1 cellular context compared by ENCODE assay signal in the genomic region with DNA sequence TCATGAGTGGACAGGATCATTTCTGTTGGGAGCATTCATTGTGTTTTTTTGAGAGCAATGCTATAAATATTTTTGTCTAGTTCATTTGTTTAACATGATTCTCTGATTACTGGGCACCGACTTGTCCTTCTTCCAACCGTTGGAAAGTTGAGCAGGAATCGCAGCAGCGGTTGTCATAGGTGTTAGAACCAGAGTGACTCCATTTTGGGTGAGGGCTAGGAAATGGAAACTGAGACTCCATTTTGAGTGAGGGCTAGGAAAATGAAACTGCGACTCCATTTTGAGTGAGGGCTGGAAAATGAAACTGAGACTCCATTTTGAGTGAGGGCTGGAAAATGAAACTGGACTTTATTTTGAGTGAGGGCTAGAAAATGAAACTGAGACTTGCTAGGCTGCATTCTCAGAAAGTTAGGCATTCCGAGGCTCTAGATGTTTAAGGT.
A peak's percentile ranks its signal among the peaks of the same experiment; 100 is the strongest.
TF ChIP-seq lines count a peak whose summit lies in the region.

No MANE protein-coding gene starts in this region.

TF ChIP-seq in K562, 482 proteins besides CTCF, POLR2A, EP300 and RAD21 (continued from another document and continues in another):
- TF ChIP-seq, protein P1, sequence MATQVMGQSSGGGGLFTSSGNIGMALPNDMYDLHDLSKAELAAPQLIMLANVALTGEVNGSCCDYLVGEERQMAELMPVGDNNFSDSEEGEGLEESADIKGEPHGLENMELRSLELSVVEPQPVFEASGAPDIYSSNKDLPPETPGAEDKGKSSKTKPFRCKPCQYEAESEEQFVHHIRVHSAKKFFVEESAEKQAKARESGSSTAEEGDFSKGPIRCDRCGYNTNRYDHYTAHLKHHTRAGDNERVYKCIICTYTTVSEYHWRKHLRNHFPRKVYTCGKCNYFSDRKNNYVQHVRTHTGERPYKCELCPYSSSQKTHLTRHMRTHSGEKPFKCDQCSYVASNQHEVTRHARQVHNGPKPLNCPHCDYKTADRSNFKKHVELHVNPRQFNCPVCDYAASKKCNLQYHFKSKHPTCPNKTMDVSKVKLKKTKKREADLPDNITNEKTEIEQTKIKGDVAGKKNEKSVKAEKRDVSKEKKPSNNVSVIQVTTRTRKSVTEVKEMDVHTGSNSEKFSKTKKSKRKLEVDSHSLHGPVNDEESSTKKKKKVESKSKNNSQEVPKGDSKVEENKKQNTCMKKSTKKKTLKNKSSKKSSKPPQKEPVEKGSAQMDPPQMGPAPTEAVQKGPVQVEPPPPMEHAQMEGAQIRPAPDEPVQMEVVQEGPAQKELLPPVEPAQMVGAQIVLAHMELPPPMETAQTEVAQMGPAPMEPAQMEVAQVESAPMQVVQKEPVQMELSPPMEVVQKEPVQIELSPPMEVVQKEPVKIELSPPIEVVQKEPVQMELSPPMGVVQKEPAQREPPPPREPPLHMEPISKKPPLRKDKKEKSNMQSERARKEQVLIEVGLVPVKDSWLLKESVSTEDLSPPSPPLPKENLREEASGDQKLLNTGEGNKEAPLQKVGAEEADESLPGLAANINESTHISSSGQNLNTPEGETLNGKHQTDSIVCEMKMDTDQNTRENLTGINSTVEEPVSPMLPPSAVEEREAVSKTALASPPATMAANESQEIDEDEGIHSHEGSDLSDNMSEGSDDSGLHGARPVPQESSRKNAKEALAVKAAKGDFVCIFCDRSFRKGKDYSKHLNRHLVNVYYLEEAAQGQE (CRISPR knock-in tag; IDR thresholded peaks at IDR 0.05; ENCODE audit: low read depth), result peak; percentile 84; the same call in 1 of the 2 replicates
- TF ChIP-seq HEY1 (CRISPR knock-in tag; IDR thresholded peaks at IDR 0.05; ENCODE audit: borderline replicate concordance) (peak; percentile 96), ZNF140 (CRISPR knock-in tag; IDR thresholded peaks at IDR 0.05) (peak; percentile 69; the same call in 1 of the 2 replicates), ZNF324 (CRISPR knock-in tag; IDR thresholded peaks at IDR 0.05) (peak; percentile 71; the same call in 1 of the 2 replicates), ILK (tag; IDR thresholded peaks at IDR 0.05; ENCODE audit: borderline replicate concordance, low read depth) (peak; percentile 93), ZSCAN29 (IDR thresholded peaks at IDR 0.05) (no peak), L3MBTL2 (IDR thresholded peaks at IDR 0.05) (peak; percentile 70), THAP7 (CRISPR knock-in tag; IDR thresholded peaks at IDR 0.05) (peak; percentile 63; the same call in 1 of the 2 replicates), ZNF445 (CRISPR knock-in tag; IDR thresholded peaks at IDR 0.05; ENCODE audit: low read depth) (peak; percentile 97), MAFF (IDR thresholded peaks at IDR 0.05; ENCODE audit: low read length) (no peak), ZNF318 (IDR thresholded peaks at IDR 0.05; ENCODE audit: borderline replicate concordance in 1 of 2, low read depth in 1 of 2) (peak in 1 of 2 experiments; percentile 70; a peak in 2 of 4 replicates), MCM7 (IDR thresholded peaks at IDR 0.05) (no peak), HOMEZ (CRISPR knock-in tag; IDR thresholded peaks at IDR 0.05) (peak; percentile 95), TCF15 (CRISPR knock-in tag; IDR thresholded peaks at IDR 0.05) (peak; percentile 86; the same call in 1 of the 2 replicates), BACH1 (tag; IDR thresholded peaks at IDR 0.05) (peak; percentile 99), ZNF717 (CRISPR knock-in tag; IDR thresholded peaks at IDR 0.05) (peak; percentile 75; the same call in 1 of the 2 replicates), ZNF12 (CRISPR knock-in tag; IDR thresholded peaks at IDR 0.05) (no peak), DDX20 (tag; IDR thresholded peaks at IDR 0.05; ENCODE audit: low read depth) (peak; percentile 99), ELF4 (CRISPR knock-in tag; IDR thresholded peaks at IDR 0.05) (peak; percentile 99), JUND (IDR thresholded peaks at IDR 0.05; ENCODE audit: borderline replicate concordance, low read depth, low read length) (no peak), JUND (tag; IDR thresholded peaks at IDR 0.05; ENCODE audit: borderline replicate concordance, low read depth, low read length) (peak; percentile 89; the same call in 2 of the 3 replicates), PTTG1 (tag; IDR thresholded peaks at IDR 0.05; ENCODE audit: low read depth) (peak; percentile 99), EHMT2 (IDR thresholded peaks at IDR 0.05) (peak; percentile 76), XRCC3 (IDR thresholded peaks at IDR 0.05) (no peak), CEBPG (CRISPR knock-in tag; IDR thresholded peaks at IDR 0.05) (no peak), CEBPG (tag; conservative IDR thresholded peaks at IDR 0.05 in 1 of 2, IDR thresholded peaks at IDR 0.05 in 1 of 2) (peak in 1 of 2 experiments; percentile 53; a peak in 1 of 4 replicates), ZNF830 (CRISPR knock-in tag; IDR thresholded peaks at IDR 0.05) (peak; percentile 86; the same call in 1 of the 2 replicates)
- TF ChIP-seq, protein P2, sequence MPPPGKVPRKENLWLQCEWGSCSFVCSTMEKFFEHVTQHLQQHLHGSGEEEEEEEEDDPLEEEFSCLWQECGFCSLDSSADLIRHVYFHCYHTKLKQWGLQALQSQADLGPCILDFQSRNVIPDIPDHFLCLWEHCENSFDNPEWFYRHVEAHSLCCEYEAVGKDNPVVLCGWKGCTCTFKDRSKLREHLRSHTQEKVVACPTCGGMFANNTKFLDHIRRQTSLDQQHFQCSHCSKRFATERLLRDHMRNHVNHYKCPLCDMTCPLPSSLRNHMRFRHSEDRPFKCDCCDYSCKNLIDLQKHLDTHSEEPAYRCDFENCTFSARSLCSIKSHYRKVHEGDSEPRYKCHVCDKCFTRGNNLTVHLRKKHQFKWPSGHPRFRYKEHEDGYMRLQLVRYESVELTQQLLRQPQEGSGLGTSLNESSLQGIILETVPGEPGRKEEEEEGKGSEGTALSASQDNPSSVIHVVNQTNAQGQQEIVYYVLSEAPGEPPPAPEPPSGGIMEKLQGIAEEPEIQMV (tag; conservative IDR thresholded peaks at IDR 0.05; ENCODE audit: low read depth), result peak; percentile 93
- TF ChIP-seq, protein P3, sequence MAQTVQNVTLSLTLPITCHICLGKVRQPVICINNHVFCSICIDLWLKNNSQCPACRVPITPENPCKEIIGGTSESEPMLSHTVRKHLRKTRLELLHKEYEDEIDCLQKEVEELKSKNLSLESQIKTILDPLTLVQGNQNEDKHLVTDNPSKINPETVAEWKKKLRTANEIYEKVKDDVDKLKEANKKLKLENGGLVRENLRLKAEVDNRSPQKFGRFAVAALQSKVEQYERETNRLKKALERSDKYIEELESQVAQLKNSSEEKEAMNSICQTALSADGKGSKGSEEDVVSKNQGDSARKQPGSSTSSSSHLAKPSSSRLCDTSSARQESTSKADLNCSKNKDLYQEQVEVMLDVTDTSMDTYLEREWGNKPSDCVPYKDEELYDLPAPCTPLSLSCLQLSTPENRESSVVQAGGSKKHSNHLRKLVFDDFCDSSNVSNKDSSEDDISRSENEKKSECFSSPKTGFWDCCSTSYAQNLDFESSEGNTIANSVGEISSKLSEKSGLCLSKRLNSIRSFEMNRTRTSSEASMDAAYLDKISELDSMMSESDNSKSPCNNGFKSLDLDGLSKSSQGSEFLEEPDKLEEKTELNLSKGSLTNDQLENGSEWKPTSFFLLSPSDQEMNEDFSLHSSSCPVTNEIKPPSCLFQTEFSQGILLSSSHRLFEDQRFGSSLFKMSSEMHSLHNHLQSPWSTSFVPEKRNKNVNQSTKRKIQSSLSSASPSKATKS (CRISPR knock-in tag; IDR thresholded peaks at IDR 0.05), result peak; percentile 95
- TF ChIP-seq, protein P4, sequence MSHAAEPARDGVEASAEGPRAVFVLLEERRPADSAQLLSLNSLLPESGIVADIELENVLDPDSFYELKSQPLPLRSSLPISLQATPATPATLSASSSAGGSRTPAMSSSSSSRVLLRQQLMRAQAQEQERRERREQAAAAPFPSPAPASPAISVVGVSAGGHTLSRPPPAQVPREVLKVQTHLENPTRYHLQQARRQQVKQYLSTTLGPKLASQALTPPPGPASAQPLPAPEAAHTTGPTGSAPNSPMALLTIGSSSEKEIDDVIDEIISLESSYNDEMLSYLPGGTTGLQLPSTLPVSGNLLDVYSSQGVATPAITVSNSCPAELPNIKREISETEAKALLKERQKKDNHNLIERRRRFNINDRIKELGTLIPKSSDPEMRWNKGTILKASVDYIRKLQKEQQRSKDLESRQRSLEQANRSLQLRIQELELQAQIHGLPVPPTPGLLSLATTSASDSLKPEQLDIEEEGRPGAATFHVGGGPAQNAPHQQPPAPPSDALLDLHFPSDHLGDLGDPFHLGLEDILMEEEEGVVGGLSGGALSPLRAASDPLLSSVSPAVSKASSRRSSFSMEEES (CRISPR knock-in tag; IDR thresholded peaks at IDR 0.05), result peak; percentile 41
- TF ChIP-seq, protein P5, sequence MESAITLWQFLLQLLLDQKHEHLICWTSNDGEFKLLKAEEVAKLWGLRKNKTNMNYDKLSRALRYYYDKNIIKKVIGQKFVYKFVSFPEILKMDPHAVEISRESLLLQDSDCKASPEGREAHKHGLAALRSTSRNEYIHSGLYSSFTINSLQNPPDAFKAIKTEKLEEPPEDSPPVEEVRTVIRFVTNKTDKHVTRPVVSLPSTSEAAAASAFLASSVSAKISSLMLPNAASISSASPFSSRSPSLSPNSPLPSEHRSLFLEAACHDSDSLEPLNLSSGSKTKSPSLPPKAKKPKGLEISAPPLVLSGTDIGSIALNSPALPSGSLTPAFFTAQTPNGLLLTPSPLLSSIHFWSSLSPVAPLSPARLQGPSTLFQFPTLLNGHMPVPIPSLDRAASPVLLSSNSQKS (CRISPR knock-in tag; IDR thresholded peaks at IDR 0.05), result peak; percentile 94; the same call in 1 of the 2 replicates
